Comparison of ENCODE assay signal across 9 cellular contexts in the genomic region with DNA sequence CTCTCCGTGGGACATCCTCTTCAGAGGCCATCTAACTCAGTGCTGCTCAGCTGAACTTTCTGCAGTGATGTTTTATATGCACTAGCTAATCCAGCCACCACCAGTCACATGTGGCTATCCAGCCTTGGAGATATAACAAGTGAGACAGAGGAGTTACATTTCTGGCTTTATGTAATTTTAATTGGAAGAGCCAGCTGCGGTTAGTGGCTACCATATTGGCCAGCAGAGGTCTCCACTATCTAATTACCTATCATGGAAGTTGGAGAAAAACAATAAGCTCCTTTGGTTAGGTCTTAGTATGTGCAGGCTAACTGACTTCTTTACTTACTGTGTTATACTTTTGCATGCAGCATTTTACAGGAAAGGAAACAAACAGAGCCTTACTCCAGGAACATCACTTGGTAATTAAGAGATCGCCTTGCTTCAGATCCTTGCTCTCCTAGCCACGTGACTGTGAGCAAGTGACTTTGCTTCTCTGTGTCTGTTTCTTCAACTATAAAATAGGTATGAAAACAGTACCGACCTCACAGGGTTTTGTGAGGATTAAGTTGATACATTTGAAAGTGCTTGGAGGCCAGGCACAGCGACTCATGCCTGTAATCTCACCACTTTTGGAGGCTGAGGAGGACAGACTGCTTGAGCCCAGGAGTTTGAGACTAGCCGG. TPM values are rescaled to one million over a fixed set of nuclear protein-coding genes. Genes with fewer than 3 reads are reported as not detected.
DNase-seq lines count a peak whose midpoint lies in the region; ATAC-seq and TF ChIP-seq lines count a peak whose summit lies in the region.
"Had no signal": no experiment of that assay in that cellular context is flagged by ENCODE, and none has a peak within 500 bp of the region (broad histone marks: within the 10 kb centered on the region; RNA-seq: fewer than 3 reads in every experiment).

No MANE protein-coding gene starts in this region.

- H3K4me3 ChIP-seq in GM12875 (ENCODE audit: low read depth, low read length): no peak overlapping the region

- TF ChIP-seq CTCF in GM12875 (IDR thresholded peaks at IDR 0.05; ENCODE audit: borderline replicate concordance, insufficient read depth, low read depth, low read length): 0 out of 2 replicates have a peak, but pooled peaks have one; percentile 27

- ATAC-seq in GM18519 (IDR thresholded peaks at IDR 0.05; ENCODE audit: low FRiP score, unreplicated experiment) (no peak), HG03025 (IDR thresholded peaks at IDR 0.05; ENCODE audit: low FRiP score, unreplicated experiment) (no peak)

- DNase-seq in Ammon's horn (ENCODE audit: low spot score): peak; percentile 52
- peak; percentile 84 to 89 for DNase-seq in NCI-H526 (lab: John Stamatoyannopoulos, UW)
- peak; percentile 75 for DNase-seq in cerebellar cortex (ENCODE audit: low spot score)
- peak; percentile 60 to 63 for DNase-seq in lung microvascular endothelial cell (ENCODE audit: low read depth in 2 of 2)
- no peak for DNase-seq in iPS-NIHi11 (ENCODE audit: low spot score)

RNA-seq across cellular contexts. Expression of gene KLK10, which starts 1.6 kb away (rescaled TPM):
- total RNA-seq in lung microvascular endothelial cell: under 0.01 TPM in 1 of 2 replicates, not detected in the other
- total RNA-seq: temporal lobe had no signal

RNA-seq across cellular contexts. Expression of gene KLK11, which starts 5.3 kb away (rescaled TPM):
- not detected in 2 replicates for total RNA-seq in lung microvascular endothelial cell
- total RNA-seq: temporal lobe had no signal

RNA-seq across cellular contexts. Expression of gene KLK12, which starts 13.7 kb away (rescaled TPM):
- total RNA-seq in lung microvascular endothelial cell: not detected in 2 replicates
- total RNA-seq: temporal lobe had no signal

RNA-seq across cellular contexts. Expression of gene KLK8, which starts 19.7 kb away (rescaled TPM):
- total RNA-seq in lung microvascular endothelial cell: not detected in 2 replicates
- total RNA-seq: temporal lobe had no signal

RNA-seq across cellular contexts. Expression of gene KLK7, which starts 37.4 kb away (rescaled TPM):
- not detected in 2 replicates for total RNA-seq in lung microvascular endothelial cell
- total RNA-seq: temporal lobe had no signal
